ENCODE assay signal across 1 cellular context in the genomic region with DNA sequence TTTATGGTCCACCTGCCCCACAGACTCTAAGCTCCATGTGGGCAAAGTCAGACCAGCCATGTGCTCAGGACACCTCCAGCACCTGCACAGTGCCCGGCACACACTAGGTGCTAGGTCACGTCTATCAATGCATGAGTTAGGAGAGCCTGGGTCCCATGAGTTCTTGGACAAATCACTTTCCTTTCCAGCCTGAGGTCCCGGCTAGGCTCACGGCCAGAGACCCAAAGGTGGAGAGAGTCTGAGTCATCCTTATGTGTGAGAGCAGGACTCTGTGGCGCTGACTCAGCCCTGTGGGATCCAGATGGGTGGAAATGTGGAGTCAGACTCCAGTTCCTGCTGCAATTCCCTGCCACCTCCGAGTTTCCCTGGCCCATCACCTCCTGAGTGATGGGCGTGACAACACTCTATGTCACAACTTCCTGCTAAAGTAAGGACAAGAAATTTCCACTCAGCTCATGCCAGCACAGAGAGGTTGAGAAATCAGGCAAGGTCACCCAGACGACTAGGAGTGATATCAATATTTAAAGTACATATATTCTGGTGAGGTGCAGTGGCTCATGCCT.
TF ChIP-seq lines count a peak whose summit lies in the region.

No MANE protein-coding gene starts in this region.

TF ChIP-seq in HepG2, 621 proteins besides CTCF, POLR2A, EP300 and RAD21 (continued from another document and continues in another):
- TF ChIP-seq, protein P1, sequence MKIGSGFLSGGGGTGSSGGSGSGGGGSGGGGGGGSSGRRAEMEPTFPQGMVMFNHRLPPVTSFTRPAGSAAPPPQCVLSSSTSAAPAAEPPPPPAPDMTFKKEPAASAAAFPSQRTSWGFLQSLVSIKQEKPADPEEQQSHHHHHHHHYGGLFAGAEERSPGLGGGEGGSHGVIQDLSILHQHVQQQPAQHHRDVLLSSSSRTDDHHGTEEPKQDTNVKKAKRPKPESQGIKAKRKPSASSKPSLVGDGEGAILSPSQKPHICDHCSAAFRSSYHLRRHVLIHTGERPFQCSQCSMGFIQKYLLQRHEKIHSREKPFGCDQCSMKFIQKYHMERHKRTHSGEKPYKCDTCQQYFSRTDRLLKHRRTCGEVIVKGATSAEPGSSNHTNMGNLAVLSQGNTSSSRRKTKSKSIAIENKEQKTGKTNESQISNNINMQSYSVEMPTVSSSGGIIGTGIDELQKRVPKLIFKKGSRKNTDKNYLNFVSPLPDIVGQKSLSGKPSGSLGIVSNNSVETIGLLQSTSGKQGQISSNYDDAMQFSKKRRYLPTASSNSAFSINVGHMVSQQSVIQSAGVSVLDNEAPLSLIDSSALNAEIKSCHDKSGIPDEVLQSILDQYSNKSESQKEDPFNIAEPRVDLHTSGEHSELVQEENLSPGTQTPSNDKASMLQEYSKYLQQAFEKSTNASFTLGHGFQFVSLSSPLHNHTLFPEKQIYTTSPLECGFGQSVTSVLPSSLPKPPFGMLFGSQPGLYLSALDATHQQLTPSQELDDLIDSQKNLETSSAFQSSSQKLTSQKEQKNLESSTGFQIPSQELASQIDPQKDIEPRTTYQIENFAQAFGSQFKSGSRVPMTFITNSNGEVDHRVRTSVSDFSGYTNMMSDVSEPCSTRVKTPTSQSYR (CRISPR knock-in tag; IDR thresholded peaks at IDR 0.05; ENCODE audit: borderline replicate concordance), result no peak
- peak; percentile 35; the same call in 1 of the 2 replicates for TF ChIP-seq RXRA (CRISPR knock-in tag; IDR thresholded peaks at IDR 0.05)
- TF ChIP-seq, protein P2, sequence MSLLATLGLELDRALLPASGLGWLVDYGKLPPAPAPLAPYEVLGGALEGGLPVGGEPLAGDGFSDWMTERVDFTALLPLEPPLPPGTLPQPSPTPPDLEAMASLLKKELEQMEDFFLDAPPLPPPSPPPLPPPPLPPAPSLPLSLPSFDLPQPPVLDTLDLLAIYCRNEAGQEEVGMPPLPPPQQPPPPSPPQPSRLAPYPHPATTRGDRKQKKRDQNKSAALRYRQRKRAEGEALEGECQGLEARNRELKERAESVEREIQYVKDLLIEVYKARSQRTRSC (CRISPR knock-in tag; IDR thresholded peaks at IDR 0.05; ENCODE audit: low read depth), result no peak
- TF ChIP-seq, protein P3, sequence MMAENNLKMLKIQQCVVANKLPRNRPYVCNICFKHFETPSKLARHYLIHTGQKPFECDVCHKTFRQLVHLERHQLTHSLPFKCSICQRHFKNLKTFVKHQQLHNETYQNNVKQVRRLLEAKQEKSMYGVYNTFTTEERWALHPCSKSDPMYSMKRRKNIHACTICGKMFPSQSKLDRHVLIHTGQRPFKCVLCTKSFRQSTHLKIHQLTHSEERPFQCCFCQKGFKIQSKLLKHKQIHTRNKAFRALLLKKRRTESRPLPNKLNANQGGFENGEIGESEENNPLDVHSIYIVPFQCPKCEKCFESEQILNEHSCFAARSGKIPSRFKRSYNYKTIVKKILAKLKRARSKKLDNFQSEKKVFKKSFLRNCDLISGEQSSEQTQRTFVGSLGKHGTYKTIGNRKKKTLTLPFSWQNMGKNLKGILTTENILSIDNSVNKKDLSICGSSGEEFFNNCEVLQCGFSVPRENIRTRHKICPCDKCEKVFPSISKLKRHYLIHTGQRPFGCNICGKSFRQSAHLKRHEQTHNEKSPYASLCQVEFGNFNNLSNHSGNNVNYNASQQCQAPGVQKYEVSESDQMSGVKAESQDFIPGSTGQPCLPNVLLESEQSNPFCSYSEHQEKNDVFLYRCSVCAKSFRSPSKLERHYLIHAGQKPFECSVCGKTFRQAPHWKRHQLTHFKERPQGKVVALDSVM (CRISPR knock-in tag; IDR thresholded peaks at IDR 0.05), result no peak
- no peak for TF ChIP-seq REPIN1 (CRISPR knock-in tag; IDR thresholded peaks at IDR 0.05; ENCODE audit: borderline replicate concordance, low read depth)
- no peak for TF ChIP-seq ZSCAN9 (CRISPR knock-in tag; IDR thresholded peaks at IDR 0.05; ENCODE audit: borderline replicate concordance)
- no peak for TF ChIP-seq ZNF367 (CRISPR knock-in tag; IDR thresholded peaks at IDR 0.05; ENCODE audit: borderline replicate concordance)
- no peak for TF ChIP-seq ZNF468 (CRISPR knock-in tag; IDR thresholded peaks at IDR 0.05)
- TF ChIP-seq ZBTB42 (CRISPR knock-in tag; IDR thresholded peaks at IDR 0.05), result no peak
- no peak for TF ChIP-seq RBAK (CRISPR knock-in tag; IDR thresholded peaks at IDR 0.05)
- no peak for TF ChIP-seq ZFP1 (CRISPR knock-in tag; IDR thresholded peaks at IDR 0.05)
- TF ChIP-seq, protein P4, sequence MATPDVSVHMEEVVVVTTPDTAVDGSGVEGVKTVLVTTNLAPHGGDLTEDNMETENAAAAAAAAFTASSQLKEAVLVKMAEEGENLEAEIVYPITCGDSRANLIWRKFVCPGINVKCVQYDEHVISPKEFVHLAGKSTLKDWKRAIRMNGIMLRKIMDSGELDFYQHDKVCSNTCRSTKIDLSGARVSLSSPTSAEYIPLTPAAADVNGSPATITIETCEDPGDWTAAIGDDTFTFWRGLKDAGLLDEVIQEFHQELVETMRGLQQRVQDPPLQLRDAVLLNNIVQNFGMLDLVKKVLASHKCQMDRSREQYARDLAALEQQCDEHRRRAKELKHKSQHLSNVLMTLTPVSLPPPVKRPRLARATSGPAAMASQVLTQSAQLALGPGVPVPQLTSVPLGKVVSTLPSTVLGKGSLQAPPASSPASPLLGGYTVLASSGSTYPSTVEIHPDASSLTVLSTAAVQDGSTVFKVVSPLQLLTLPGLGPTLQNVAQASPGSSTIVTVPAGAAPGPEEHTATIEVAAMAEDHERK (CRISPR knock-in tag; IDR thresholded peaks at IDR 0.05; ENCODE audit: low read depth), result no peak
- no peak for TF ChIP-seq NR2F6 (IDR thresholded peaks at IDR 0.05)
- peak; percentile 48; the same call in 1 of the 2 replicates for TF ChIP-seq NR2F6 (CRISPR knock-in tag; IDR thresholded peaks at IDR 0.05)
- TF ChIP-seq TP53 (CRISPR knock-in tag; conservative IDR thresholded peaks at IDR 0.05), result no peak
- TF ChIP-seq, protein P5, sequence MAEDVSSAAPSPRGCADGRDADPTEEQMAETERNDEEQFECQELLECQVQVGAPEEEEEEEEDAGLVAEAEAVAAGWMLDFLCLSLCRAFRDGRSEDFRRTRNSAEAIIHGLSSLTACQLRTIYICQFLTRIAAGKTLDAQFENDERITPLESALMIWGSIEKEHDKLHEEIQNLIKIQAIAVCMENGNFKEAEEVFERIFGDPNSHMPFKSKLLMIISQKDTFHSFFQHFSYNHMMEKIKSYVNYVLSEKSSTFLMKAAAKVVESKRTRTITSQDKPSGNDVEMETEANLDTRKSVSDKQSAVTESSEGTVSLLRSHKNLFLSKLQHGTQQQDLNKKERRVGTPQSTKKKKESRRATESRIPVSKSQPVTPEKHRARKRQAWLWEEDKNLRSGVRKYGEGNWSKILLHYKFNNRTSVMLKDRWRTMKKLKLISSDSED (CRISPR knock-in tag; IDR thresholded peaks at IDR 0.05), result no peak
- 0 out of 2 replicates have a peak, but pooled peaks have one; percentile 26 for TF ChIP-seq FOXA3 (CRISPR knock-in tag; IDR thresholded peaks at IDR 0.05)
- TF ChIP-seq, protein P6, sequence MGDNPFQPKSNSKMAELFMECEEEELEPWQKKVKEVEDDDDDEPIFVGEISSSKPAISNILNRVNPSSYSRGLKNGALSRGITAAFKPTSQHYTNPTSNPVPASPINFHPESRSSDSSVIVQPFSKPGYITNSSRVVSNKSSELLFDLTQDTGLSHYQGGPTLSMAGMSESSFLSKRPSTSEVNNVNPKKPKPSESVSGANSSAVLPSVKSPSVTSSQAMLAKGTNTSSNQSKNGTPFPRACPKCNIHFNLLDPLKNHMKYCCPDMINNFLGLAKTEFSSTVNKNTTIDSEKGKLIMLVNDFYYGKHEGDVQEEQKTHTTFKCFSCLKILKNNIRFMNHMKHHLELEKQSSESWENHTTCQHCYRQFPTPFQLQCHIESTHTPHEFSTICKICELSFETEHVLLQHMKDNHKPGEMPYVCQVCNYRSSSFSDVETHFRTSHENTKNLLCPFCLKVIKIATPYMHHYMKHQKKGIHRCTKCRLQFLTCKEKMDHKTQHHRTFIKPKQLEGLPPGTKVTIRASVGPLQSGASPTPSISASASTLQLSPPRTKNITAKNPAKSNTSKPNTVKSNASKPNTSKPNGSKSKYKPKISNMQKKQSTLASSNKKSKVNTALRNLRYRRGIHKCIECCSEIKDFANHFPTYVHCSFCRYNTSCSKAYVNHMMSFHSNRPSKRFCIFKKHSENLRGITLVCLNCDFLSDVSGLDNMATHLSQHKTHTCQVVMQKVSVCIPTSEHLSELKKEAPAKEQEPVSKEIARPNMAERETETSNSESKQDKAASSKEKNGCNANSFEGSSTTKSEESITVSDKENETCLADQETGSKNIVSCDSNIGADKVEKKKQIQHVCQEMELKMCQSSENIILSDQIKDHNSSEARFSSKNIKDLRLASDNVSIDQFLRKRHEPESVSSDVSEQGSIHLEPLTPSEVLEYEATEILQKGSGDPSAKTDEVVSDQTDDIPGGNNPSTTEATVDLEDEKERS (CRISPR knock-in tag; IDR thresholded peaks at IDR 0.05), result no peak
- TF ChIP-seq, protein P7, sequence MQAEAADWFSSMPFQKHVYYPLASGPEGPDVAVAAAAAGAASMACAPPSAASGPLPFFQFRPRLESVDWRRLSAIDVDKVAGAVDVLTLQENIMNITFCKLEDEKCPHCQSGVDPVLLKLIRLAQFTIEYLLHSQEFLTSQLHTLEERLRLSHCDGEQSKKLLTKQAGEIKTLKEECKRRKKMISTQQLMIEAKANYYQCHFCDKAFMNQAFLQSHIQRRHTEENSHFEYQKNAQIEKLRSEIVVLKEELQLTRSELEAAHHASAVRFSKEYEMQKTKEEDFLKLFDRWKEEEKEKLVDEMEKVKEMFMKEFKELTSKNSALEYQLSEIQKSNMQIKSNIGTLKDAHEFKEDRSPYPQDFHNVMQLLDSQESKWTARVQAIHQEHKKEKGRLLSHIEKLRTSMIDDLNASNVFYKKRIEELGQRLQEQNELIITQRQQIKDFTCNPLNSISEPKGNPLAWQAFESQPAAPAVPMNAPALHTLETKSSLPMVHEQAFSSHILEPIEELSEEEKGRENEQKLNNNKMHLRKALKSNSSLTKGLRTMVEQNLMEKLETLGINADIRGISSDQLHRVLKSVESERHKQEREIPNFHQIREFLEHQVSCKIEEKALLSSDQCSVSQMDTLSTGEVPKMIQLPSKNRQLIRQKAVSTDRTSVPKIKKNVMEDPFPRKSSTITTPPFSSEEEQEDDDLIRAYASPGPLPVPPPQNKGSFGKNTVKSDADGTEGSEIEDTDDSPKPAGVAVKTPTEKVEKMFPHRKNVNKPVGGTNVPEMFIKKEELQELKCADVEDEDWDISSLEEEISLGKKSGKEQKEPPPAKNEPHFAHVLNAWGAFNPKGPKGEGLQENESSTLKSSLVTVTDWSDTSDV (CRISPR knock-in tag; IDR thresholded peaks at IDR 0.05), result no peak
- no peak for TF ChIP-seq MBD4 (IDR thresholded peaks at IDR 0.05; ENCODE audit: borderline replicate concordance, low read length)
- TF ChIP-seq SMARCE1 (IDR thresholded peaks at IDR 0.05; ENCODE audit: borderline replicate concordance), result no peak
- TF ChIP-seq, protein P8, sequence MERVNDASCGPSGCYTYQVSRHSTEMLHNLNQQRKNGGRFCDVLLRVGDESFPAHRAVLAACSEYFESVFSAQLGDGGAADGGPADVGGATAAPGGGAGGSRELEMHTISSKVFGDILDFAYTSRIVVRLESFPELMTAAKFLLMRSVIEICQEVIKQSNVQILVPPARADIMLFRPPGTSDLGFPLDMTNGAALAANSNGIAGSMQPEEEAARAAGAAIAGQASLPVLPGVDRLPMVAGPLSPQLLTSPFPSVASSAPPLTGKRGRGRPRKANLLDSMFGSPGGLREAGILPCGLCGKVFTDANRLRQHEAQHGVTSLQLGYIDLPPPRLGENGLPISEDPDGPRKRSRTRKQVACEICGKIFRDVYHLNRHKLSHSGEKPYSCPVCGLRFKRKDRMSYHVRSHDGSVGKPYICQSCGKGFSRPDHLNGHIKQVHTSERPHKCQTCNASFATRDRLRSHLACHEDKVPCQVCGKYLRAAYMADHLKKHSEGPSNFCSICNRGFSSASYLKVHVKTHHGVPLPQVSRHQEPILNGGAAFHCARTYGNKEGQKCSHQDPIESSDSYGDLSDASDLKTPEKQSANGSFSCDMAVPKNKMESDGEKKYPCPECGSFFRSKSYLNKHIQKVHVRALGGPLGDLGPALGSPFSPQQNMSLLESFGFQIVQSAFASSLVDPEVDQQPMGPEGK (CRISPR knock-in tag; IDR thresholded peaks at IDR 0.05), result no peak
- TF ChIP-seq, protein P9, sequence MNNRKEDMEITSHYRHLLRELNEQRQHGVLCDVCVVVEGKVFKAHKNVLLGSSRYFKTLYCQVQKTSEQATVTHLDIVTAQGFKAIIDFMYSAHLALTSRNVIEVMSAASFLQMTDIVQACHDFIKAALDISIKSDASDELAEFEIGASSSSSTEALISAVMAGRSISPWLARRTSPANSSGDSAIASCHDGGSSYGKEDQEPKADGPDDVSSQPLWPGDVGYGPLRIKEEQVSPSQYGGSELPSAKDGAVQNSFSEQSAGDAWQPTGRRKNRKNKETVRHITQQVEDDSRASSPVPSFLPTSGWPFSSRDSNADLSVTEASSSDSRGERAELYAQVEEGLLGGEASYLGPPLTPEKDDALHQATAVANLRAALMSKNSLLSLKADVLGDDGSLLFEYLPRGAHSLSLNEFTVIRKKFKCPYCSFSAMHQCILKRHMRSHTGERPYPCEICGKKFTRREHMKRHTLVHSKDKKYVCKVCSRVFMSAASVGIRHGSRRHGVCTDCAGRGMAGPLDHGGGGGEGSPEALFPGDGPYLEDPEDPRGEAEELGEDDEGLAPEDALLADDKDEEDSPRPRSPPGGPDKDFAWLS (CRISPR knock-in tag; IDR thresholded peaks at IDR 0.05; ENCODE audit: borderline replicate concordance), result no peak
- no peak for TF ChIP-seq TEAD2 (CRISPR knock-in tag; IDR thresholded peaks at IDR 0.05)
- TF ChIP-seq, protein P10, sequence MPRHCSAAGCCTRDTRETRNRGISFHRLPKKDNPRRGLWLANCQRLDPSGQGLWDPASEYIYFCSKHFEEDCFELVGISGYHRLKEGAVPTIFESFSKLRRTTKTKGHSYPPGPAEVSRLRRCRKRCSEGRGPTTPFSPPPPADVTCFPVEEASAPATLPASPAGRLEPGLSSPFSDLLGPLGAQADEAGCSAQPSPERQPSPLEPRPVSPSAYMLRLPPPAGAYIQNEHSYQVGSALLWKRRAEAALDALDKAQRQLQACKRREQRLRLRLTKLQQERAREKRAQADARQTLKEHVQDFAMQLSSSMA (CRISPR knock-in tag; IDR thresholded peaks at IDR 0.05), result no peak
- no peak for TF ChIP-seq FOXM1 (CRISPR knock-in tag; IDR thresholded peaks at IDR 0.05)
- TF ChIP-seq MED1 (CRISPR knock-in tag; IDR thresholded peaks at IDR 0.05), result 0 out of 2 replicates have a peak, but pooled peaks have one; percentile 39
- peak; percentile 45; the same call in 1 of the 2 replicates for TF ChIP-seq KAT8 (CRISPR knock-in tag; IDR thresholded peaks at IDR 0.05)
- TF ChIP-seq, protein P11, sequence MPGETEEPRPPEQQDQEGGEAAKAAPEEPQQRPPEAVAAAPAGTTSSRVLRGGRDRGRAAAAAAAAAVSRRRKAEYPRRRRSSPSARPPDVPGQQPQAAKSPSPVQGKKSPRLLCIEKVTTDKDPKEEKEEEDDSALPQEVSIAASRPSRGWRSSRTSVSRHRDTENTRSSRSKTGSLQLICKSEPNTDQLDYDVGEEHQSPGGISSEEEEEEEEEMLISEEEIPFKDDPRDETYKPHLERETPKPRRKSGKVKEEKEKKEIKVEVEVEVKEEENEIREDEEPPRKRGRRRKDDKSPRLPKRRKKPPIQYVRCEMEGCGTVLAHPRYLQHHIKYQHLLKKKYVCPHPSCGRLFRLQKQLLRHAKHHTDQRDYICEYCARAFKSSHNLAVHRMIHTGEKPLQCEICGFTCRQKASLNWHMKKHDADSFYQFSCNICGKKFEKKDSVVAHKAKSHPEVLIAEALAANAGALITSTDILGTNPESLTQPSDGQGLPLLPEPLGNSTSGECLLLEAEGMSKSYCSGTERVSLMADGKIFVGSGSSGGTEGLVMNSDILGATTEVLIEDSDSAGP (CRISPR knock-in tag; IDR thresholded peaks at IDR 0.05; ENCODE audit: borderline replicate concordance), result 0 out of 2 replicates have a peak, but pooled peaks have one; percentile 9
